Comparison of ENCODE assay signal across 14 cellular contexts in the genomic region with DNA sequence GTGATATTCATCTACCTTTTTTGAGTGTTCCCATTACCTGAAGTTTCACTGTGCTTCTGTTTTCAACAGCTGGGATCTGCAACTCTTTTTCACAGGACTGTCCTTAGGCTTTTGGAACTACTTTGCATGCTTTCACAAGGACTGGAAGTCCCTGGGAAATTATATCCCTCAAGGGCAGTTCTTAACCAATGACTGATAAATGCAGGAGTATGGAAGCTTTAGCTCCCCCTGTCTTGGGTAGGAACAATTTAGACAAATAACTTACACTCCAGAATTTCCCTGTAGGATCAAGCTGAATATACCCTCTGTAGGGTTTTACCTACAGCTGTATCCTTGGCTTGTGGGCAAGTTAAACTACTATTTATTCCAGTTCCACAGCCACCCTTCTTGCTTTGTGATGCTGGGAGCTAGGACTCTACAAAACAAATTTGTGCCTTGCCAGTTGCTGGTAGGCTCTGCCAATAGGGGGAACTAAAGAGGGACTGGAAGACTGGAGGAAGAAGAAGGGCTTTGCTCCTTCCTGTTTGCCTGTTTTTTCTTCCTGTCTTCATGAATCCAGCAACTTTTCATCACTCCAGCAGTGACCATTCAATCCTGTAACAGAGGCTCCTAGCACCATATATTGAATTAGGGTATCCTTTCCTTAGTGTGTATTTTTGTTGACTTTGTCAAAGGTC. TPM values are rescaled to one million over a fixed set of nuclear protein-coding genes. Genes with fewer than 3 reads are reported as not detected.
DNase-seq lines count a peak whose midpoint lies in the region; ATAC-seq and TF ChIP-seq lines count a peak whose summit lies in the region.
"Had no signal": no experiment of that assay in that cellular context is flagged by ENCODE, and none has a peak within 500 bp of the region (broad histone marks: within the 10 kb centered on the region; RNA-seq: fewer than 3 reads in every experiment).

No MANE protein-coding gene starts in this region.

- no peaks in the 10 kb centered on the region for H3K9me3 Mint-ChIP-seq in immature natural killer cell

- no peaks in the 10 kb centered on the region for H3K36me3 ChIP-seq in GM06990 (ENCODE audit: control insufficient read depth, insufficient read depth, low read length)
- H3K36me3 ChIP-seq: heart right ventricle, uterus had no signal

- no peaks in the 10 kb centered on the region for H3K36me3 Mint-ChIP-seq in immature natural killer cell

- DNase-seq in GM06990 (ENCODE audit: extremely low read depth, insufficient read length) (no peak), HuH-7 (ENCODE audit: low spot score) (peak; percentile 24), SK-N-DZ (ENCODE audit: low spot score) (peak; percentile 11), immature natural killer cell (peak in 2 of 3 donors; percentile 2 to 12), NCI-H1105 (lab: John Stamatoyannopoulos, UW) (no peak), cerebellum (ENCODE audit: low spot score) (no peak)
- DNase-seq: activated CD4-positive, CD25-positive, alpha-beta regulatory T cell; heart right ventricle; NK-92 treated with Interleukin-12 subunit alpha and Interleukin-12 subunit beta, amount 100 ng/mL, for 24 hours; uterus had no signal

- no peak overlapping the region for H3K4me3 ChIP-seq in GM06990 (replicated peaks; ENCODE audit: low read depth, low read length)
- H3K4me3 ChIP-seq: heart right ventricle, uterus had no signal

- peak; percentile 51 for TF ChIP-seq CTCF in GM06990 (IDR thresholded peaks at IDR 0.05; ENCODE audit: insufficient read depth, low read length, poor library complexity, severe bottlenecking)

- H3K27ac Mint-ChIP-seq in immature natural killer cell: no peak overlapping the region
- H3K27ac Mint-ChIP-seq: activated T-helper 2 cell treated with anti-CD3 and anti-CD28 coated beads, Interferon-gamma antibody, Interleukin-2, Interleukin-4, amounts not matched to agents 10 μg/mL and 5 μg/mL and 100 μg/mL, durations not matched to agents 14 hours and 24 hours and 36 hours had no signal

- H3K4me3 Mint-ChIP-seq in immature natural killer cell: no peak overlapping the region

- no peaks in the 10 kb centered on the region for H3K27me3 ChIP-seq in GM06990 (replicated peaks; ENCODE audit: control insufficient read depth, insufficient read depth, low read length)
- H3K27me3 ChIP-seq: heart right ventricle, uterus had no signal

- ATAC-seq in GM21360 (IDR thresholded peaks at IDR 0.05; ENCODE audit: unreplicated experiment) (no peak), HG03342 (IDR thresholded peaks at IDR 0.05; ENCODE audit: unreplicated experiment) (no peak)
- ATAC-seq: heart right ventricle, sciatic nerve had no signal

- H3K27me3 Mint-ChIP-seq in immature natural killer cell (ENCODE audit: low read depth in 3 of 3): peaks cover 0 to 4% (median 2%) of the 10 kb centered on the region in 3 donors

- H3K4me1 Mint-ChIP-seq in immature natural killer cell: no peaks in the 10 kb centered on the region

RNA-seq across cellular contexts. Expression of a gene that starts 6.8 kb away (rescaled TPM):
- 18.8 and 26.3 TPM in 2 replicates for polyA plus RNA-seq in SK-N-DZ (2014; cell fraction: cytosol; rRNA removed)
- 31.1 and 40.7 TPM in 2 replicates for polyA plus RNA-seq in SK-N-DZ (2014; cell fraction: nucleus; rRNA removed)
- 10 to 100 TPM in 1 of 3 donors, 1 to 10 TPM in 2; 7.9 to 10.6 (median 8.1) TPM for polyA plus RNA-seq in immature natural killer cell
- total RNA-seq in cerebellum: 108 TPM

Comparison
In these comparisons a context has a peak if more than half of its experiments do, and no peak if none do; other contexts are left out.
1. DNase-seq: peak in HuH-7 (single experiment), SK-N-DZ (single experiment) and immature natural killer cell (2 of 3); none in GM06990 (single experiment), NCI-H1105 (single experiment) and cerebellum (single experiment).